Comparison of ENCODE assay signal across 19 cellular contexts in the genomic region with DNA sequence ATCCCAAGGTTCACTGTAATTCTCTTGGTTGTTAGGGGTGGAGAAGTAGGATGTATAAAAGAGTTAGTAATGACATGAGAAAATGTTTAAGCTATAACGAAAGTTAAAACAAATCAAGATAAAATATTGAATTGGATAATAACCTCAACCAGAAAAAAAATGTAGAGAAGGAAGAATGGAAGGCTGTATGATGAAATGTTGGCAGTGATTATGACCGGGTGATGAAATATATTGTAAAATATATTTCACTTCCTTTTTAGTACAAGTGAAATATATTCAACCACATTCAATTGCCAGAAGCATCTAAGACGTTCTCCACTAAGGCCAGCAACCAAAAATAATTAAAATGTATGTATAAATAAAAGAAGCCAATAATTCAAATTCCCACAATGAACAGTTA.
"Had no signal": no experiment of that assay in that cellular context is flagged by ENCODE, and none has a peak within 500 bp of the region (broad histone marks: within the 10 kb centered on the region; RNA-seq: fewer than 3 reads in every experiment).

No MANE protein-coding gene starts in this region.

- H3K36me3 ChIP-seq: lower lobe of right lung, right lobe of liver, transverse colon had no signal

- H3K4me3 ChIP-seq: body of pancreas, lower lobe of right lung, mucosa of descending colon, right lobe of liver, skin epidermis, transverse colon had no signal

- DNase-seq: activated CD4-positive, alpha-beta T cell treated with anti-CD3 and anti-CD28 coated beads, Interleukin-2, amount 10 ng/mL, durations not matched to agents 24 days and 14 days; activated CD8-positive, alpha-beta T cell treated with anti-CD3 and anti-CD28 coated beads for 36 hours; activated gamma-delta T cell treated with Interleukin-2 at 50 U/mL for 16 hours; anterior cingulate cortex; body of pancreas; effector CD4-positive, alpha-beta T cell; foreskin fibroblast; lower lobe of right lung; mesendoderm; mucosa of descending colon; nephron progenitor cell; right lobe of liver; stimulated activated CD4-positive, alpha-beta T cell treated with anti-CD3 and anti-CD28 coated beads, Interleukin-2, amount 100 ng/mL, for 24 hours; transverse colon had no signal

- ATAC-seq: activated CD4-positive, CD25-positive, alpha-beta regulatory T cell treated with anti-CD3 and anti-CD28 coated beads, Interleukin-2, amount 50 U/mL, for 24 hours; activated CD8-positive, alpha-beta T cell treated with anti-CD3 and anti-CD28 coated beads for 36 hours; body of pancreas; left lobe of liver; lower lobe of right lung; mucosa of descending colon; right lobe of liver; stimulated activated effector memory CD8-positive, alpha-beta T cell treated with anti-CD3 and anti-CD28 coated beads, Interleukin-12 subunit alpha, Interleukin-12 subunit beta, amount 100 ng/mL, for 72 hours had no signal

- H3K27ac ChIP-seq: body of pancreas, lower lobe of right lung, right lobe of liver, skin epidermis, transverse colon, VCaP had no signal

- H3K4me1 ChIP-seq: body of pancreas, lower lobe of right lung, right lobe of liver, transverse colon had no signal

- H3K9me3 ChIP-seq: body of pancreas, lower lobe of right lung, mucosa of descending colon, right lobe of liver, transverse colon had no signal

- H3K27me3 ChIP-seq: body of pancreas, right lobe of liver, transverse colon had no signal
